Comparison of ENCODE assay signal across 1 cellular context in the genomic region with DNA sequence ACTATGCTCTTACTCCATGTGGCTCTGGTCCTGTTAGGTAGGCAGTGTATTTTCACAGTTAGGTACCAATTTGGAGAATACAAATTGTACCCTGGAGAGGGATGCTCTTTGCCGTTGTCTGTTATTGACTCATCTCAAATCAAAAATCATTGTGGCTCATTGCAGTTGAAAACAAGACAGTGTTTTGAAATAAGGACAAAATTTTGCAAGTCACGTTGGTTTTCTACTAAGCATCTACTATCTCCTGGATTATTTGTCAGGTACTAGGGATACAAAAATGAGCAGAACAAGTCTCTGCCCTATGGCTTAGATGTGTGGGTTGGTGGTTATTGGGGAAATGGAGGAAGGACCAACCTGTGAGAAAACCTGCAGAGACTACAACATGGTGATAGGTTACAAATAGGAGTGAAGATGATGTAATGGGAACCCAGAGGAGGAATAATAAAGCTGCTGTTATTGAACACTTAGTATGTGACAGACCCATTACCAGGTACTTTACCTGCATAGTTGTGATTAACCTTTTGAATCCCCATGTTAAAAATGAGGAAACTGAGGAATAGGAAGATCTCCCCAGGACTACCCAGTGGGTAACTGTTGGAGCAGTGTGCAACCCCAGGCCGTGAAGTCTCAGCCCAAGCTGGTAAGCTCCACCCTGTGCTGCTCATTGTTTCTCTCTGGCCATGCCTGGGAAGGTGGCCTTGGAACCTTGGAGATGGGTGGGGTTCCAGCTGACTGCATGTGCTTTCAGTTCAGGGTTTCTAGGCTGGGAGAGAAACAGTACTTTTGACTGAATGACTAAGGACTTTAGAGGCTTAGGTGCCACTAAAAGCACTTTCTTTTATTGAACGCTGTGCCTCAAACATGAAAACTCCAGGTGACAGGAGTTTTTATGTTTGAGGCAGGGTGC.
TF ChIP-seq lines count a peak whose summit lies in the region.

No MANE protein-coding gene starts in this region.

TF ChIP-seq in HepG2, 621 proteins besides CTCF, POLR2A, EP300 and RAD21 (continued from another document):
- TF ChIP-seq, protein P1, sequence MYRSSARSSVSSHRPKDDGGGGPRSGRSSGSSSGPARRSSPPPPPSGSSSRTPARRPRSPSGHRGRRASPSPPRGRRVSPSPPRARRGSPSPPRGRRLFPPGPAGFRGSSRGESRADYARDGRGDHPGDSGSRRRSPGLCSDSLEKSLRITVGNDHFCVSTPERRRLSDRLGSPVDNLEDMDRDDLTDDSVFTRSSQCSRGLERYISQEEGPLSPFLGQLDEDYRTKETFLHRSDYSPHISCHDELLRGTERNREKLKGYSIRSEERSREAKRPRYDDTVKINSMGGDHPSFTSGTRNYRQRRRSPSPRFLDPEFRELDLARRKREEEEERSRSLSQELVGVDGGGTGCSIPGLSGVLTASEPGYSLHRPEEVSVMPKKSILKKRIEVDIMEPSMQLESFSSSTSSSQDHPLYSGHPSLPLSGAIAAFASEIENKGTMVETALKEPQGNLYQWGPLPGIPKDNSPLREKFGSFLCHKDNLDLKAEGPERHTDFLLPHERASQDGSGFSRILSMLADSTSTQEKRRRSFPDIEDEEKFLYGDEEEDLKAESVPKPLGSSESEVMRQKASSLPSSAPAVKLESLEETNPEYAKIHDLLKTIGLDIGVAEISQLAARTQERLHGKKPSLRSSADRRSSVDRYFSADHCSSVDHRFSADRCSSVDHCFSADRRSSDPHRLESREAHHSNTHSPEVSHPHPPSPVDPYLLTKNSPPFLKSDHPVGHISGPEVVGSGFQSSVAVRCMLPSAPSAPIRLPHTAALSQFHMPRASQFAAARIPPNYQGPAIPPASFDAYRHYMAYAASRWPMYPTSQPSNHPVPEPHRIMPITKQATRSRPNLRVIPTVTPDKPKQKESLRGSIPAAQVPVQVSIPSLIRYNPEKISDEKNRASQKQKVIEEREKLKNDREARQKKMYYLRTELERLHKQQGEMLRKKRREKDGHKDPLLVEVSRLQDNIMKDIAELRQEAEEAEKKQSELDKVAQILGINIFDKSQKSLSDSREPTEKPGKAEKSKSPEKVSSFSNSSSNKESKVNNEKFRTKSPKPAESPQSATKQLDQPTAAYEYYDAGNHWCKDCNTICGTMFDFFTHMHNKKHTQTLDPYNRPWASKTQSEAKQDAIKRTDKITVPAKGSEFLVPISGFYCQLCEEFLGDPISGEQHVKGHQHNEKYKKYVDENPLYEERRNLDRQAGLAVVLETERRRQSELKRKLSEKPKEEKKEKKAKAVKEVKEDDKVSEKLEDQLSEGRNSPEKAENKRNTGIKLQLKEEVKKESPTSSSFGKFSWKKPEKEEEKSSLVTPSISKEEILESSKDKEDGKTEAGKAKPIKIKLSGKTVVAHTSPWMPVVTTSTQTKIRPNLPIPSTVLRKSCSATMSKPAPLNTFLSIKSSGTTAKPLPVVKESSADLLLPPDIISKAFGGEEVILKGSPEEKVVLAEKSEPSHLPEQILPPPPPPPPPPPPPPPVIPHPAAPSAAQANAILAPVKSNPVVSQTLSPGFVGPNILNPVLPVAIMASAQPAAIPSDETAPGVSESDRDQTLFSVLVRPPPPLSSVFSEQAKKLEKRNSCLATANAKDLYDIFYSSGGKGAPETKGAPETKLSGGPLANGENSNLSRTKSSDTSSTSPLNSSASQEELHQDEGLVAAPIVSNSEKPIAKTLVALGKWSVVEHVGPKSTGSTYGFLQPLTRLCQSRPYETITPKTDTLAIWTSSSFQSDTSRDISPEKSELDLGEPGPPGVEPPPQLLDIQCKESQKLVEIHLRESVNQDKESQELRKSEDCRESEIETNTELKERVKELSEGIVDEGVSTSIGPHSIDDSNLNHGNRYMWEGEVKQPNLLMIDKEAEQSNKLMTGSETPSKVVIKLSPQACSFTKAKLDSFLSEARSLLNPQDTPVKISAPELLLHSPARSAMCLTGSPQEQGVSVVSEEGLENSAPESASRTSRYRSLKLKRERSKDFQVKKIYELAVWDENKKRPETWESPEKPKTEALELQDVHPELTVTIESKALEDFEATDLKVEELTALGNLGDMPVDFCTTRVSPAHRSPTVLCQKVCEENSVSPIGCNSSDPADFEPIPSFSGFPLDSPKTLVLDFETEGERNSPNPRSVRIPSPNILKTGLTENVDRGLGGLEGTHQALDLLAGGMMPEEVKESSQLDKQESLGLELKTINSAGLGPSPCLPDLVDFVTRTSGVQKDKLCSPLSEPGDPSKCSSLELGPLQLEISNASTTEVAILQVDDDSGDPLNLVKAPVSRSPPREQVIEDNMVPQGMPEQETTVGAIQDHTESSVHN (CRISPR knock-in tag; IDR thresholded peaks at IDR 0.05) = no peak
- TF ChIP-seq ZNF891 (CRISPR knock-in tag; IDR thresholded peaks at IDR 0.05) = no peak
